Comparison of ENCODE assay signal across 8 cellular contexts in the genomic region with DNA sequence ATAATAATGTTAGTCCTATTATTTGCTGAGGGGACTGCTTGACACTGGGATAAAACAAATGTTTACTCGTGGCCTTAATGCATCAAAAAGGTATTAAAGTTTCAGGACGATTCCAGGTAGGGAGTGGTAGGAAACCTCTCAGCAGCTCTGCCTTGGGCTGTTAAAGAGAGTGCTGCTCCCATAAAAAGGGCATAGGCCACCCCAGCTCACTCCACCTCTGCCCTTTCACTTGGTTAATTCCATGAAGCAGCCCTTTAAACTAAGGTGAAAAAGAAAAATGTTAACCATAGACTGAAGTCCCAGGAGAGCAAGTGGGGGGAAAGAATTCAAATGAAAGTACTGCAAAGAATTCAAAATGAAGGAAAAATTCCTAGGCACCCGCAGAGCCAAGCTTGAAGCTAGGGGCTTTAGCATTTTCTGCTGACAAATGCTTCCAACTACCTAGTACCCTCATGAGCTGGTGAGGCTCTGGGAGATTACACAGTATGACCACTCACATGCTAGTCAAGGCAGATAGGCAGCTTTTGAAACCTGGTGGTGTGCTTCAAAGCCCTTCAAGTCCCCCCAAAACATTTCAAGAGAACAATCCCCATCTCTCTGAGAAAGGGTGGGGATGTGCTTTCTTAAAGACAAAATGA. TPM values are rescaled to one million over a fixed set of nuclear protein-coding genes. Genes with fewer than 3 reads are reported as not detected.
DNase-seq lines count a peak whose midpoint lies in the region; ATAC-seq, FAIRE-seq and TF ChIP-seq lines count a peak whose summit lies in the region.

No MANE protein-coding gene starts in this region.

- no peaks in the 10 kb centered on the region; the same call in 1 of the 2 replicates for H3K9me2 ChIP-seq in GM23338 (ENCODE audit: insufficient read depth)

- peaks cover 13% of the 10 kb centered on the region for H3K4me1 ChIP-seq in GM23338 (ENCODE audit: insufficient read depth)

- no peak for TF ChIP-seq POLR2A in GM12891 (IDR thresholded peaks at IDR 0.05; ENCODE audit: low read depth, low read length)

- H2AFZ ChIP-seq in GM23338 = peak overlapping the region; percentile 43; the same call in 1 of the 2 replicates

- H3K36me3 ChIP-seq in GM23338 (ENCODE audit: insufficient read depth) = no peaks in the 10 kb centered on the region

- H3K27ac ChIP-seq in GM23338 (ENCODE audit: low read depth) = no peak overlapping the region; the same call in 1 of the 2 replicates

- no peak overlapping the region for H3K4me3 ChIP-seq in GM23338

- peaks cover 17% of the 10 kb centered on the region for H3K27me3 ChIP-seq in GM23338 (ENCODE audit: insufficient read depth)

- H3K9me3 Mint-ChIP-seq in GM23338 = no peaks in the 10 kb centered on the region
- H3K9me3 Mint-ChIP-seq in activated T-helper 2 cell treated with anti-CD3 and anti-CD28 coated beads, Interferon-gamma antibody, Interleukin-2, Interleukin-4, amounts not matched to agents 10 μg/mL and 5 μg/mL and 100 μg/mL, durations not matched to agents 14 hours and 24 hours and 36 hours = no peaks in the 10 kb centered on the region

- H4K20me1 ChIP-seq in GM23338 (replicated peaks; ENCODE audit: insufficient read depth) = no peaks in the 10 kb centered on the region

- no peaks in the 10 kb centered on the region; the same call in 1 of the 2 replicates for H3K79me2 ChIP-seq in GM23338 (replicated peaks; ENCODE audit: insufficient read depth)

- no peaks in the 10 kb centered on the region for H3K36me3 Mint-ChIP-seq in GM23338 (ENCODE audit: low read depth)
- H3K36me3 Mint-ChIP-seq in activated T-helper 2 cell treated with anti-CD3 and anti-CD28 coated beads, Interferon-gamma antibody, Interleukin-2, Interleukin-4, amounts not matched to agents 10 μg/mL and 5 μg/mL and 100 μg/mL, durations not matched to agents 14 hours and 24 hours and 36 hours (ENCODE audit: low read depth) = peaks cover 14% of the 10 kb centered on the region

- H3K4me2 ChIP-seq in GM23338 = peak overlapping the region; percentile 61

- H3K27ac Mint-ChIP-seq in GM23338 = peak overlapping the region; percentile 65; the same call in 1 of the 2 replicates
- H3K27ac Mint-ChIP-seq in activated T-helper 2 cell treated with anti-CD3 and anti-CD28 coated beads, Interferon-gamma antibody, Interleukin-2, Interleukin-4, amounts not matched to agents 10 μg/mL and 5 μg/mL and 100 μg/mL, durations not matched to agents 14 hours and 24 hours and 36 hours = peak overlapping the region; percentile 88

- ATAC-seq in GM23338 = peak; percentile 56

- FAIRE-seq in GM12891 (lab: Jason Lieb, UNC) = peak; percentile 40

- H3F3A ChIP-seq in GM23338 (replicated peaks; ENCODE audit: low read depth) = no peaks in the 10 kb centered on the region

- no peak overlapping the region for H3K4me3 Mint-ChIP-seq in GM23338
- peak overlapping the region; percentile 75 for H3K4me3 Mint-ChIP-seq in activated T-helper 2 cell treated with anti-CD3 and anti-CD28 coated beads, Interferon-gamma antibody, Interleukin-2, Interleukin-4, amounts not matched to agents 10 μg/mL and 5 μg/mL and 100 μg/mL, durations not matched to agents 14 hours and 24 hours and 36 hours (ENCODE audit: low read depth)

- DNase-seq in GM12891 (ENCODE audit: insufficient read length, low spot score) (no peak), GM23338 (ENCODE audit: low spot score) (peak; percentile 38), myocyte (ENCODE audit: low read depth) (peak; percentile 19), NCI-H2029 (lab: John Stamatoyannopoulos, UW) (no peak), cerebellar cortex (ENCODE audit: low spot score) (no peak), NCI-H82 treated with DMSO at 0.1 percent for 48 hours (lab: John Stamatoyannopoulos, UW; ENCODE audit: unreplicated experiment) (no peak)
- no peak for DNase-seq in activated T-helper 2 cell treated with anti-CD3 and anti-CD28 coated beads, Interferon-gamma antibody, Interleukin-2, Interleukin-4, amounts not matched to agents 10 μg/mL and 5 μg/mL and 100 μg/mL, durations not matched to agents 14 hours and 24 hours and 36 hours (ENCODE audit: low spot score)
- no peak for DNase-seq in activated CD4-positive, alpha-beta T cell treated with anti-CD3 and anti-CD28 coated beads, Interleukin-2, amount 50 U/mL, for 4 hours

- H3K4me1 Mint-ChIP-seq in GM23338 = peaks cover 17% of the 10 kb centered on the region
- H3K4me1 Mint-ChIP-seq in activated T-helper 2 cell treated with anti-CD3 and anti-CD28 coated beads, Interferon-gamma antibody, Interleukin-2, Interleukin-4, amounts not matched to agents 10 μg/mL and 5 μg/mL and 100 μg/mL, durations not matched to agents 14 hours and 24 hours and 36 hours (ENCODE audit: low read depth) = peaks cover 54% of the 10 kb centered on the region

- no peak for TF ChIP-seq CTCF in GM23338 (conservative IDR thresholded peaks at IDR 0.05; ENCODE audit: low read depth in 2 of 2)

- H3K27me3 Mint-ChIP-seq in GM23338 (ENCODE audit: insufficient read depth, low read depth, poor library complexity) = peaks cover 7% of the 10 kb centered on the region
- H3K27me3 Mint-ChIP-seq in activated T-helper 2 cell treated with anti-CD3 and anti-CD28 coated beads, Interferon-gamma antibody, Interleukin-2, Interleukin-4, amounts not matched to agents 10 μg/mL and 5 μg/mL and 100 μg/mL, durations not matched to agents 14 hours and 24 hours and 36 hours (ENCODE audit: low read depth) = no peaks in the 10 kb centered on the region

- intact Hi-C loops in activated T-helper 2 cell treated with anti-CD3 and anti-CD28 coated beads, Interferon-gamma antibody, Interleukin-2, Interleukin-4, amounts not matched to agents 10 μg/mL and 5 μg/mL and 100 μg/mL, durations not matched to agents 14 hours and 24 hours and 36 hours (cut with micrococcal nuclease) = loop anchor here (1.0 kb wide), 1 partner anchor 8 kb away; no protein-coding TSS in a partner anchor

TF ChIP-seq in GM12891, 5 proteins besides CTCF, POLR2A, EP300 and RAD21:
- no peak for TF ChIP-seq TAF1 (IDR thresholded peaks at IDR 0.05; ENCODE audit: low read depth, low read length)
- no peak for TF ChIP-seq POLR2AphosphoS5 (IDR thresholded peaks at IDR 0.05; ENCODE audit: low read depth, low read length)
- no peak for TF ChIP-seq POU2F2 (IDR thresholded peaks at IDR 0.05; ENCODE audit: low read depth, low read length)
- TF ChIP-seq PAX5 (IDR thresholded peaks at IDR 0.05; ENCODE audit: insufficient read depth, low read length, severe bottlenecking) = no peak
- no peak for TF ChIP-seq SPI1 (IDR thresholded peaks at IDR 0.05; ENCODE audit: low read depth, low read length)

TF ChIP-seq in GM23338, 12 proteins besides CTCF, POLR2A, EP300 and RAD21 (continues in another document):
- TF ChIP-seq ETS1 (IDR thresholded peaks at IDR 0.05) (no peak), STAT1 (IDR thresholded peaks at IDR 0.05; ENCODE audit: unreplicated experiment) (no peak), POLR2AphosphoS5 (IDR thresholded peaks at IDR 0.05; ENCODE audit: low read depth) (no peak)

RNA-seq across cellular contexts. Expression of gene KLF9, which starts 8.5 kb away (rescaled TPM):
- 0.69 TPM for polyA plus RNA-seq in GM12891 (2012; ENCODE audit: low read depth, missing spikeins)
- 0.82 and 1.5 TPM in 2 replicates for total RNA-seq in GM23338 (2014; rRNA removed; shearing (Covaris generic))
- polyA plus RNA-seq in GM23338 (2016; fragmentation: Nextera tagmentation; extraction: Ambion mirVana) = 0.45 and 0.58 TPM in 2 replicates
- total RNA-seq in activated T-helper 2 cell treated with anti-CD3 and anti-CD28 coated beads, Interferon-gamma antibody, Interleukin-2, Interleukin-4, amounts not matched to agents 10 μg/mL and 5 μg/mL and 100 μg/mL, durations not matched to agents 14 hours and 24 hours and 36 hours = 13.5 and 13.7 TPM in 2 replicates
- total RNA-seq in myocyte = 29.8 and 30.6 TPM in 2 replicates
- 5.1 TPM for polyA plus RNA-seq in myocyte (2012)

Comparison
In these comparisons a context has a peak if more than half of its experiments do, and no peak if none do; other contexts are left out.
1. DNase-seq: peak in GM23338 (single experiment) and myocyte (single experiment); none in GM12891 (single experiment), activated T-helper 2 cell treated with anti-CD3 and anti-CD28 coated beads, Interferon-gamma antibody, Interleukin-2, Interleukin-4, amounts not matched to agents 10 μg/mL and 5 μg/mL and 100 μg/mL, durations not matched to agents 14 hours and 24 hours and 36 hours (single experiment), NCI-H2029 (single experiment), cerebellar cortex (single experiment), NCI-H82 treated with DMSO at 0.1 percent for 48 hours (single experiment) and activated CD4-positive, alpha-beta T cell treated with anti-CD3 and anti-CD28 coated beads, Interleukin-2, amount 50 U/mL, for 4 hours (0 of 2).